1 cellular context compared by ENCODE assay signal in the genomic region with DNA sequence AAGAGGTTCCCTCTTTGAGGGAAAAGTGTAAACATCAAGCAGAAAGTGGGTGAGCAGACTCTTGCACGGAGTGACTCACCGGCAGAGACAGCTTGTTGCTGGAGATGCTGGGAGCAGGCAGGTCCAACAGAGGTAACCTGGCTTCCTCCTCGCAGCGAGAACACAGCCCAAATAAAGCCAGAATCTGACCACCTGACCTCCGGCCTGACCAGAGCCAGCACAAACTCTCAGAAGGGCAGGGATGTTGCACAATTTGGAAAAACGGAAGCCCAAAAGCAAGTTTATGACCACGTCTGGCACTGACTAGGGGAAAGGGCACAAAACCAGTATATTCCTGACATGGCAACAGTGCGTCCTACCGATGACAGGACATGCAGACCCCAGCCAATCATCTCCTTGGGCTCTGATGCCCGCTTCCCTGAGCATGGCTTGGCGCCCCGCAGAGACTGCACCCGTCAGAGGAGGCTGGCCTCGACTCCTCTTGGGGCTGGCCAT.
TF ChIP-seq lines count a peak whose summit lies in the region.

No MANE protein-coding gene starts in this region.

TF ChIP-seq in IMR-90, 13 proteins besides CTCF, POLR2A, EP300 and RAD21 (continued from another document):
- TF ChIP-seq RFX5 (IDR thresholded peaks at IDR 0.05; ENCODE audit: low read depth, low read length), result no peak
- TF ChIP-seq FOS (IDR thresholded peaks at IDR 0.05; ENCODE audit: low read depth, low read length), result 0 out of 2 replicates have a peak, but pooled peaks have one; percentile 17
- TF ChIP-seq NFE2L2 (IDR thresholded peaks at IDR 0.05; ENCODE audit: low read depth, low read length), result no peak
- TF ChIP-seq RCOR1 (IDR thresholded peaks at IDR 0.05; ENCODE audit: insufficient replicate concordance, low read length), result no peak
- TF ChIP-seq CEBPB (IDR thresholded peaks at IDR 0.05; ENCODE audit: low read depth, low read length), result peak; percentile 34; the same call in 1 of the 2 replicates
